ENCODE assay signal across 24 cellular contexts in the genomic region with DNA sequence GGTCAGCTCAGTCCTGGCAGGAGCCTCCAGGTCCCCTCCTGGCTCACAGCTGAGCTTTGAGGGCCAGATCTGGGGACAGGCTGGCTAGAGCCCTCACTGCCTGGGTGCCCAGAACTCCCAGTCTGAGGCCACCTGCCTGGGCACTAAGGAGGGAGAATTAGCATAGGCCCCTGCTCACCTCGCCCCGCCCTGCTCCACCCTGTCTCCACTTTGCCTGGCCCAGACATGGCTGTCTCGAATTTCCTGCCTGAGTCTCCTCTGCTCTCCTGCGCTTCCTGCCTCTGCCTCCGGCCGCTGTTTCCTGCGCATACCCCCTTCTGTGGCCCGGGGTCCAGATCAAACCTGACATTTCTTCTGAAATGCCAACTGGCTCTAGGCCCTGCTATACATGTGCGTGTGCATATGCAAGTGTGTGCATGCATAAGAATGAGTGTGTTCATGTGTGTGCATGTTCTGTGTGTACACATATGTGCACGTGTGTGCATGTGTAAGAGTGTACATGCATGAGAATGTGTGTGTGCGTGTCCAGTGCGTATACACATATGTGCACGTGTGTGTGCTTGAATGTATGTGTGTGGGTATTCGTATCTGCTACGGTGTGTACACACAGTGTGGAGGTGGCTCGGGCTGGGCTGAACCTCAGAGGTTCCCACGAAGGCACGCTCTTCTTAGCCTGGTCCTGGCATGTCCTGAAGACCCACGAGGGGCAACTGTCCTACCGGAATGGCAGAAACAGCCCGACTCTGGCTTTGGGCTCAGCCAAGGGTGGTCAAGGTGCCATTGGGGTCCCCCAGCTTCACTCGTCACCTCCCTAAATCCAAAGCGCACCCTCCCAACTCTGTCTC.
DNase-seq lines count a peak whose midpoint lies in the region; ATAC-seq, FAIRE-seq and TF ChIP-seq lines count a peak whose summit lies in the region.
"Had no signal": no experiment of that assay in that cellular context is flagged by ENCODE, and none has a peak within 500 bp of the region (broad histone marks: within the 10 kb centered on the region; RNA-seq: fewer than 3 reads in every experiment).

No MANE protein-coding gene starts in this region.

- peaks cover 17% of the 10 kb centered on the region for H3F3A ChIP-seq in neural progenitor cell (ENCODE audit: low read depth)

- no peaks in the 10 kb centered on the region for H4K20me1 ChIP-seq in neural progenitor cell (ENCODE audit: low read depth)

- no peaks in the 10 kb centered on the region for H3K9me3 ChIP-seq in A549
- H3K9me3 ChIP-seq in neural progenitor cell (ENCODE audit: low read depth), result no peaks in the 10 kb centered on the region
- H3K9me3 ChIP-seq: right atrium auricular region, testis had no signal

- FAIRE-seq in A549 (lab: Jason Lieb, UNC), result no peak
- FAIRE-seq: D721Med, RCC 7860 had no signal

- no peak for TF ChIP-seq RAD21 in A549 (conservative IDR thresholded peaks at IDR 0.05 in 1 of 2, IDR thresholded peaks at IDR 0.05 in 1 of 2)

- no peak overlapping the region for H3K4me3 Mint-ChIP-seq in endothelial cell (ENCODE audit: unreplicated experiment)
- H3K4me3 Mint-ChIP-seq in neural progenitor cell, result no peak overlapping the region
- H3K4me3 Mint-ChIP-seq: activated B cell treated with CpG ODN at 0.5 μM for 24 hours; activated naive CD4-positive, alpha-beta T cell treated with anti-CD3 and anti-CD28 coated beads, Interleukin-2, amount 50 U/mL, for 24 hours had no signal

- no peak overlapping the region for H2AFZ ChIP-seq in neural progenitor cell (replicated peaks)

- H3K9ac ChIP-seq in neural progenitor cell, result no peak overlapping the region

- no peak overlapping the region for H3K27ac ChIP-seq in A549
- no peak overlapping the region for H3K27ac ChIP-seq in neural progenitor cell
- H3K27ac ChIP-seq: C4-2B, right atrium auricular region, testis had no signal

- ATAC-seq in A549, result peak; percentile 30 to 33; a peak in 4 of 6 replicates
- no peak for ATAC-seq in GM21447 (IDR thresholded peaks at IDR 0.05; ENCODE audit: unreplicated experiment)
- ATAC-seq in HG02642 (IDR thresholded peaks at IDR 0.05; ENCODE audit: poor library complexity, unreplicated experiment), result no peak
- no peak for ATAC-seq in GM19397 (IDR thresholded peaks at IDR 0.05; ENCODE audit: unreplicated experiment)

- H3K27me3 Mint-ChIP-seq in endothelial cell (ENCODE audit: unreplicated experiment) (peaks cover 18% of the 10 kb centered on the region), neural progenitor cell (ENCODE audit: insufficient read depth, low read depth) (peaks cover 14% of the 10 kb centered on the region)

- H3K9me3 Mint-ChIP-seq in endothelial cell (ENCODE audit: unreplicated experiment) (no peaks in the 10 kb centered on the region), neural progenitor cell (no peaks in the 10 kb centered on the region)
- H3K9me3 Mint-ChIP-seq: activated naive CD4-positive, alpha-beta T cell treated with anti-CD3 and anti-CD28 coated beads, Interleukin-2, amount 50 U/mL, for 24 hours had no signal

- H3K4me3 ChIP-seq in A549 (no peak overlapping the region), H7 (ENCODE audit: insufficient read depth, low read depth, low read length) (no peak overlapping the region), neural progenitor cell (no peak overlapping the region)
- H3K4me3 ChIP-seq: right atrium auricular region, testis had no signal

- H3K27me3 ChIP-seq in H7 (ENCODE audit: control insufficient read depth, insufficient read depth, low read length) (no peaks in the 10 kb centered on the region), neural progenitor cell (no peaks in the 10 kb centered on the region)
- H3K27me3 ChIP-seq: right atrium auricular region, testis had no signal

- POLR2A ChIA-PET in A549 (lab: Yijun Ruan, JAX), result no interaction called here

- DNase-seq in A549 (ENCODE audit: low read depth in 1 of 2, low spot score in 1 of 2) (no peak), H7 (peak; percentile 69), endothelial cell (ENCODE audit: low spot score) (no peak), neural progenitor cell (ENCODE audit: low spot score) (no peak)
- DNase-seq in stimulated activated naive CD4-positive, alpha-beta T cell treated with Interleukin-2 at 50 U/mL for 16 hours (lab: John Stamatoyannopoulos, UW), result no peak
- DNase-seq: activated T-cell treated with anti-CD3 and anti-CD28 coated beads, Interleukin-2, amount 50 U/mL, for 48 hours; effector CD8-positive, alpha-beta T cell; glutamatergic neuron; GOT3; NCI-H1092; NCI-H2107; NCI-H510A; occipital lobe; stimulated activated CD4-positive, alpha-beta T cell treated with anti-CD3 and anti-CD28 coated beads, Interleukin-12 subunit alpha, Interleukin-12 subunit beta, amount 100 ng/mL, for 4 hours; testis had no signal

- H3K36me3 ChIP-seq in H7 (replicated peaks; ENCODE audit: control insufficient read depth, insufficient read depth, low read length) (no peaks in the 10 kb centered on the region), neural progenitor cell (no peaks in the 10 kb centered on the region)
- H3K36me3 ChIP-seq: right atrium auricular region had no signal

- peak overlapping the region; percentile 57 for H3K27ac Mint-ChIP-seq in endothelial cell (ENCODE audit: unreplicated experiment)
- H3K27ac Mint-ChIP-seq in neural progenitor cell, result peak overlapping the region; percentile 24
- H3K27ac Mint-ChIP-seq: activated B cell treated with CpG ODN at 0.5 μM for 24 hours had no signal

- no peaks in the 10 kb centered on the region for H3K79me2 ChIP-seq in neural progenitor cell (ENCODE audit: low read depth)

- CTCF ChIA-PET in A549 (lab: Yijun Ruan, JAX), result interaction anchor here (0.9 to 1.5 kb wide), 3 partner anchors 22 to 691 kb away, joined by 3 to 5 read pairs (median 4); no protein-coding TSS in a partner anchor

- WGBS in A549 (ENCODE audit: missing lambda C conversion rate), result 88% methylated on average over 23 of the region's 23 CpGs

- H3K4me2 ChIP-seq in A549 (no peak overlapping the region), neural progenitor cell (peak overlapping the region; percentile 18)

- TF ChIP-seq CTCF in A549 (IDR thresholded peaks at IDR 0.05), result no peak
- TF ChIP-seq CTCF in endothelial cell (IDR thresholded peaks at IDR 0.05; ENCODE audit: unreplicated experiment), result no peak
- no peak for TF ChIP-seq CTCF in neural progenitor cell (IDR thresholded peaks at IDR 0.05)

- H3K36me3 Mint-ChIP-seq in endothelial cell (ENCODE audit: low read depth, unreplicated experiment) (peaks cover 3% of the 10 kb centered on the region), neural progenitor cell (no peaks in the 10 kb centered on the region)
- H3K36me3 Mint-ChIP-seq: activated naive CD4-positive, alpha-beta T cell treated with anti-CD3 and anti-CD28 coated beads, Interleukin-2, amount 50 U/mL, for 24 hours had no signal

- TF ChIP-seq POLR2A in A549 (IDR thresholded peaks at IDR 0.05; ENCODE audit: low read length), result no peak

- H3K4me1 ChIP-seq in A549 (no peaks in the 10 kb centered on the region), neural progenitor cell (no peaks in the 10 kb centered on the region)
- H3K4me1 ChIP-seq: right atrium auricular region, testis had no signal

- H3K4me1 Mint-ChIP-seq in endothelial cell (ENCODE audit: unreplicated experiment) (peaks cover 11% of the 10 kb centered on the region), neural progenitor cell (peaks cover 20% of the 10 kb centered on the region)
- H3K4me1 Mint-ChIP-seq: activated B cell treated with CpG ODN at 0.5 μM for 24 hours had no signal

- TF ChIP-seq EP300 in A549 (IDR thresholded peaks at IDR 0.05), result no peak

TF ChIP-seq in A549, 52 proteins besides CTCF, POLR2A, EP300 and RAD21:
- no peak for TF ChIP-seq CHD4 (IDR thresholded peaks at IDR 0.05; ENCODE audit: borderline replicate concordance)
- TF ChIP-seq TP53 (CRISPR knock-in tag; IDR thresholded peaks at IDR 0.05), result no peak
- TF ChIP-seq EHMT2 (IDR thresholded peaks at IDR 0.05; ENCODE audit: low read depth), result no peak

Comparison
In these comparisons a context has a peak if more than half of its experiments do, and no peak if none do; other contexts are left out.
1. ATAC-seq: peak in A549 (2 of 2); none in GM21447 (single experiment), HG02642 (single experiment) and GM19397 (single experiment).